In genomic region chr6:44312901-44313788, GRCh38 we compare ENCODE assay signal across 8 cellular contexts. TPM values are rescaled to one million over a fixed set of nuclear protein-coding genes. Genes with fewer than 3 reads are reported as not detected.
DNase-seq lines count a peak whose midpoint lies in the region; TF ChIP-seq lines count a peak whose summit lies in the region.

Gene AARS2 (minus strand): TSS chr6:44313347. CDS start chr6:44313323, 24 bp downstream.

- CTCF ChIA-PET in RWPE1 (lab: Yijun Ruan, JAX): interaction anchor here (0.6 to 1.7 kb wide), 15 partner anchors 10 to 523 kb away, joined by 3 to 10 read pairs (median 3); partner anchors contain the start of gene TMEM151B

- H3K4me1 Mint-ChIP-seq in nephron progenitor cell: peaks cover 21% of the 10 kb centered on the region
- peaks cover 13% of the 10 kb centered on the region for H3K4me1 Mint-ChIP-seq in stimulated activated naive CD8-positive, alpha-beta T cell treated with anti-CD3 and anti-CD28 coated beads, Interleukin-15, Interleukin-2, amounts not matched to agents 100 ng/mL and 50 ng/mL, for 24 hours (ENCODE audit: low read depth)

- peak; percentile 94 for TF ChIP-seq CTCF in LNCAP (IDR thresholded peaks at IDR 0.05)
- peak; percentile 94 for TF ChIP-seq CTCF in RWPE1 (conservative IDR thresholded peaks at IDR 0.05; ENCODE audit: low read depth)
- TF ChIP-seq CTCF in nephron progenitor cell (IDR thresholded peaks at IDR 0.05): peak; percentile 98

- POLR2A ChIA-PET in RWPE1 (lab: Yijun Ruan, JAX; ENCODE audit: low non-redundant PET): no interaction called here

- peaks cover 34% of the 10 kb centered on the region for H3K36me3 Mint-ChIP-seq in nephron progenitor cell (ENCODE audit: low read depth)
- H3K36me3 Mint-ChIP-seq in stimulated activated naive CD8-positive, alpha-beta T cell treated with anti-CD3 and anti-CD28 coated beads, Interleukin-15, Interleukin-2, amounts not matched to agents 100 ng/mL and 50 ng/mL, for 24 hours (ENCODE audit: low read depth): peaks cover 25% of the 10 kb centered on the region

- in situ Hi-C loops in G401 (cut with HindIII; ENCODE audit: low sequenced_read_pairs): no loop called here

- peak within 1 kb of the TSS; percentile 75 for H3K27ac ChIP-seq in RWPE1

- DNase-seq in G401 (ENCODE audit: low spot score) (peak; percentile 87), H4 (ENCODE audit: low spot score) (peak; percentile 85), RWPE1 (ENCODE audit: low spot score) (peak; percentile 79), fibroblast of the conjunctiva (ENCODE audit: low read depth) (peak; percentile 62), nephron progenitor cell (peak; percentile 94)
- peak; percentile 88 for DNase-seq in activated T-helper 9 cell treated with anti-CD3 and anti-CD28 coated beads, Interleukin-2, amount 50 U/mL, for 16 hours (ENCODE audit: low read depth)

- peak within 1 kb of the TSS; percentile 81 for H3K27ac Mint-ChIP-seq in nephron progenitor cell
- peak within 1 kb of the TSS; percentile 89 for H3K27ac Mint-ChIP-seq in stimulated activated naive CD8-positive, alpha-beta T cell treated with anti-CD3 and anti-CD28 coated beads, Interleukin-15, Interleukin-2, amounts not matched to agents 100 ng/mL and 50 ng/mL, for 24 hours

- peak within 1 kb of the TSS; percentile 98 for H3K4me3 Mint-ChIP-seq in nephron progenitor cell
- peak within 1 kb of the TSS; percentile 96 for H3K4me3 Mint-ChIP-seq in stimulated activated naive CD8-positive, alpha-beta T cell treated with anti-CD3 and anti-CD28 coated beads, Interleukin-15, Interleukin-2, amounts not matched to agents 100 ng/mL and 50 ng/mL, for 24 hours

- peaks cover 16% of the 10 kb centered on the region for H3K27me3 Mint-ChIP-seq in nephron progenitor cell (ENCODE audit: low read depth, poor library complexity)
- H3K27me3 Mint-ChIP-seq in stimulated activated naive CD8-positive, alpha-beta T cell treated with anti-CD3 and anti-CD28 coated beads, Interleukin-15, Interleukin-2, amounts not matched to agents 100 ng/mL and 50 ng/mL, for 24 hours: peaks cover 2% of the 10 kb centered on the region

- H3K9me3 Mint-ChIP-seq in nephron progenitor cell: no peaks in the 10 kb centered on the region
- H3K9me3 Mint-ChIP-seq in stimulated activated naive CD8-positive, alpha-beta T cell treated with anti-CD3 and anti-CD28 coated beads, Interleukin-15, Interleukin-2, amounts not matched to agents 100 ng/mL and 50 ng/mL, for 24 hours: no peaks in the 10 kb centered on the region

RNA-seq across cellular contexts. Expression of gene AARS2, which starts in this region (rescaled TPM):
- total RNA-seq in G401 (2014; rRNA removed; shearing (Covaris generic)): 33.8 and 41.5 TPM in 2 replicates
- total RNA-seq in H4 (2014; rRNA removed; shearing (Covaris generic)): 9.5 and 14.0 TPM in 2 replicates

Comparison
In these comparisons a context has a peak if more than half of its experiments do, and no peak if none do; other contexts are left out.
1. Peak in every context shown above with its lines: DNase-seq and H3K27ac ChIP-seq.